ENCODE assay signal across 20 cellular contexts in the genomic region with DNA sequence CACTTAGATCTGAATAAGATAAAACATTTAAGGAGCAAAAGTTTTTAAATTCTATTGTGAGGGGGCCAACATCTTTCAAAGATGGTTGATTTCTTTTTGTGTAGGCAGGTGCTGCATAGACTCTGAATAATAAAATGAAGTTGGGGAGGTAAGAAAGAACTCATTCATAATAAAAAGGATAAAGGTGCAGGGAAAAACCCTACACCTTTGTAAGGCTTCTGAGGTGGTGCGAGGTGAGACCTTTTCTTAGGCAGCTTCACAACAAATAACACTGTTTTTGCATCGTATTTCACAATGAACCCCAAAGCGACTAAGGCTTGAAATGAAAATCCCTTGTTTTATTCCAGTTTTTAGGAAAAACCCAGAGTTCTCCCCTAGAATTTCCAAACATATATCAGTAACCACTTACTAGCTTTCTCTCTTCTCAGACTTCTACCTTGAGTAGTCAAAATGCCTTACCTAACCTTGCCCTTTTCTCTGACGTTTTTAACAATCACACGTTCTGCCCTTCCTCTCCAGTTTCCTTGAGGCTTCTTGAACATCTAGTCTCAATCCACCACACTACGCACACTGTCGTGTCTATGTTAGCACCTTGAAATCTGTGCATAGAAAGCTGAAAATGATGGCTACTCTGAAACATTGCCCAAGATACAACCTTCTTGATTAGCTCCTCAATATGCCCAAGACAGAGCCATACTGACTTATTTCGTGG.
"Had no signal": no experiment of that assay in that cellular context is flagged by ENCODE, and none has a peak within 500 bp of the region (broad histone marks: within the 10 kb centered on the region; RNA-seq: fewer than 3 reads in every experiment).

No MANE protein-coding gene starts in this region.

- H3K9me3 Mint-ChIP-seq: central memory CD8-positive, alpha-beta T cell; effector memory CD8-positive, alpha-beta T cell; natural killer cell; stimulated activated naive B cell treated with anti-CD40 and anti-IgM and Interleukin-4, amounts not matched to agents 10 μg/mL and 1 μg/mL and 100 μg/mL, for 72 hours had no signal

- H3K27ac Mint-ChIP-seq: activated CD4-positive, alpha-beta memory T cell treated with anti-CD3 and anti-CD28 coated beads, Interleukin-2, amount 10 ng/mL, durations not matched to agents 7 days and 5 days; effector memory CD8-positive, alpha-beta T cell; natural killer cell; stimulated activated naive B cell treated with anti-CD40 and anti-IgM and Interleukin-4, amounts not matched to agents 10 μg/mL and 1 μg/mL and 100 μg/mL, for 72 hours had no signal

- H3K4me3 ChIP-seq: adrenal gland, hepatocyte, left lung, lung, ovary, prostate gland, upper lobe of left lung had no signal

- DNase-seq: activated CD4-positive, alpha-beta memory T cell treated with anti-CD3 and anti-CD28 coated beads, Interleukin-2, amount 10 ng/mL, durations not matched to agents 7 days and 5 days; activated naive CD4-positive, alpha-beta T cell treated with Interleukin-2 at 50 U/mL for 16 hours; activated T-cell treated with anti-CD3 and anti-CD28 coated beads, Interleukin-2, amount 50 U/mL, for 1 hour; adrenal gland; effector memory CD8-positive, alpha-beta T cell; glutamatergic neuron; kidney glomerular epithelial cell; left lung; natural killer cell; ovary; stimulated activated CD4-positive, alpha-beta T cell treated with anti-CD3 and anti-CD28 coated beads, Interleukin-2, amount 100 ng/mL, for 48 hours; stimulated activated CD8-positive, alpha-beta memory T cell treated with anti-CD3 and anti-CD28 coated beads, Interleukin-4, amount 100 ng/mL, for 48 hours; stimulated activated naive B cell treated with anti-CD40 and anti-IgM and Interleukin-4, amounts not matched to agents 10 μg/mL and 1 μg/mL and 100 μg/mL, for 72 hours; upper lobe of left lung had no signal

- H3K4me1 ChIP-seq: adrenal gland, left lung, prostate gland, upper lobe of left lung had no signal

- H3K36me3 ChIP-seq: adrenal gland, left lung, ovary, prostate gland, upper lobe of left lung had no signal

- H2AFZ ChIP-seq: hepatocyte had no signal

- ATAC-seq: effector memory CD8-positive, alpha-beta T cell; esophagus mucosa; left lung; natural killer cell; SK-N-SH treated with all-trans-retinoic acid at 6 μM for 48 hours; stimulated activated naive B cell treated with anti-CD40 and anti-IgM and Interleukin-4, amounts not matched to agents 10 μg/mL and 1 μg/mL and 100 μg/mL, for 72 hours had no signal

- H3K27ac ChIP-seq: adrenal gland, hepatocyte, left lung, ovary, upper lobe of left lung had no signal

- H3K36me3 Mint-ChIP-seq: natural killer cell had no signal

- H3K4me2 ChIP-seq: hepatocyte had no signal

- H3K27me3 ChIP-seq: adrenal gland, hepatocyte, left lung, ovary, upper lobe of left lung had no signal

- H3K4me1 Mint-ChIP-seq: central memory CD8-positive, alpha-beta T cell; natural killer cell had no signal

- H3K4me3 Mint-ChIP-seq: activated CD4-positive, alpha-beta memory T cell treated with anti-CD3 and anti-CD28 coated beads, Interleukin-2, amount 10 ng/mL, durations not matched to agents 7 days and 5 days; central memory CD8-positive, alpha-beta T cell; effector memory CD8-positive, alpha-beta T cell; natural killer cell; stimulated activated naive B cell treated with anti-CD40 and anti-IgM and Interleukin-4, amounts not matched to agents 10 μg/mL and 1 μg/mL and 100 μg/mL, for 72 hours had no signal
